In the genomic region with DNA sequence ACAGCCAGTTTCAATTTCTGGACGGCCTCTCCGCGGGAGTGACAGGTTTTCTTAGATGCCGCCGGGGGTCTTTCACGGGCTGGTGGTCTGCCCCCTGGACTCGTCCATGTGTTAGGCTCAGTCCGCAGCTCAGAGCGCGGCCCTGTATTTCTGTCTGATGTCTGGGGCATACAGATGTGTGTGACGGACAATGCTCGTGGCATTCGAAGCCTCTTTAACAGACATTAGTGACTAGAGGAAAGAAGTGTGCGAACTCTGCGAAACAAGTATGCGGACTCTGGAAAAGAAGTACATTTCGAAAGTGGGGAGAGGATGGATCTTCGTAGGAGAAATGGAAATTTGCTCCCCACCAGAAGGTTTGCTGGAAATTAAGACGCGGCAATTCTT, we compare ENCODE assay signal across 8 cellular contexts. TPM values are rescaled to one million over a fixed set of nuclear protein-coding genes. Genes with fewer than 3 reads are reported as not detected.
A peak's percentile ranks its signal among the peaks of the same experiment; 100 is the strongest.
DNase-seq lines count a peak whose midpoint lies in the region; ATAC-seq, FAIRE-seq and TF ChIP-seq lines count a peak whose summit lies in the region.

No MANE protein-coding gene starts in this region.

- H3K9ac ChIP-seq in HUES6 (ENCODE audit: low read length) (peak overlapping the region; percentile 40), astrocyte (ENCODE audit: low read length) (peak overlapping the region; percentile 81), iPS-20b (ENCODE audit: low read depth, low read length) (peak overlapping the region; percentile 90; the same call in 1 of the 2 replicates)

- H4K20me1 ChIP-seq in astrocyte (ENCODE audit: insufficient read depth, low read length), result peaks cover 25% of the 10 kb centered on the region

- peak overlapping the region; percentile 91 for H3K4me3 Mint-ChIP-seq in astrocyte (ENCODE audit: unreplicated experiment)
- H3K4me3 Mint-ChIP-seq in stimulated activated naive CD8-positive, alpha-beta T cell treated with anti-CD3 and anti-CD28 coated beads, Interleukin-15, Interleukin-2, amounts not matched to agents 100 ng/mL and 50 ng/mL, for 24 hours, result peak overlapping the region; percentile 86

- no peak overlapping the region for H3K27ac ChIP-seq in HUES6 (ENCODE audit: low read depth, low read length)
- H3K27ac ChIP-seq in astrocyte (ENCODE audit: low read depth, low read length), result peak overlapping the region; percentile 67
- H3K27ac ChIP-seq in iPS-20b (ENCODE audit: low read length), result no peak overlapping the region

- no peaks in the 10 kb centered on the region for H3K4me1 Mint-ChIP-seq in astrocyte (ENCODE audit: low read depth, unreplicated experiment)
- H3K4me1 Mint-ChIP-seq in stimulated activated naive CD8-positive, alpha-beta T cell treated with anti-CD3 and anti-CD28 coated beads, Interleukin-15, Interleukin-2, amounts not matched to agents 100 ng/mL and 50 ng/mL, for 24 hours (ENCODE audit: low read depth), result peaks cover 25% of the 10 kb centered on the region

- H3K4me3 ChIP-seq in BE2C (ENCODE audit: low read depth, low read length), result peak overlapping the region; percentile 91
- peak overlapping the region; percentile 75 for H3K4me3 ChIP-seq in HUES6 (ENCODE audit: low read depth, low read length)
- H3K4me3 ChIP-seq in astrocyte (ENCODE audit: insufficient read depth, low read depth, low read length), result peak overlapping the region; percentile 81
- peak overlapping the region; percentile 92 for H3K4me3 ChIP-seq in iPS-20b (ENCODE audit: low read length)

- H3K9me3 ChIP-seq in BE2C (no peaks in the 10 kb centered on the region), HUES6 (ENCODE audit: control insufficient read depth, insufficient read depth, low read depth, low read length) (no peaks in the 10 kb centered on the region), astrocyte (ENCODE audit: insufficient read depth, low read depth, low read length) (no peaks in the 10 kb centered on the region), iPS-20b (ENCODE audit: insufficient read depth, low read depth, low read length) (no peaks in the 10 kb centered on the region)

- DNase-seq in BE2C (peak; percentile 45), astrocyte (ENCODE audit: low read depth) (no peak), cerebellar cortex (ENCODE audit: low spot score) (no peak)

- TF ChIP-seq CTCF in BE2C (IDR thresholded peaks at IDR 0.05; ENCODE audit: low read depth, low read length) (no peak), astrocyte (IDR thresholded peaks at IDR 0.05; ENCODE audit: insufficient read depth, low read depth, low read length) (no peak)

- H3K4me1 ChIP-seq in BE2C, result peaks cover 1% of the 10 kb centered on the region
- H3K4me1 ChIP-seq in HUES6 (ENCODE audit: control insufficient read depth, insufficient read depth, low read length), result peaks cover 10% of the 10 kb centered on the region
- H3K4me1 ChIP-seq in astrocyte (ENCODE audit: insufficient read depth, low read length), result peaks cover 6% of the 10 kb centered on the region
- H3K4me1 ChIP-seq in iPS-20b (ENCODE audit: insufficient read depth, low read length), result peaks cover 6% of the 10 kb centered on the region

- H3K36me3 ChIP-seq in BE2C, result no peaks in the 10 kb centered on the region
- H3K36me3 ChIP-seq in HUES6 (ENCODE audit: control insufficient read depth, insufficient read depth, low read length), result no peaks in the 10 kb centered on the region
- no peaks in the 10 kb centered on the region for H3K36me3 ChIP-seq in astrocyte (ENCODE audit: insufficient read depth, low read length)
- no peaks in the 10 kb centered on the region for H3K36me3 ChIP-seq in iPS-20b (ENCODE audit: insufficient read depth, low read depth, low read length)

- no peaks in the 10 kb centered on the region for H3K36me3 Mint-ChIP-seq in astrocyte (ENCODE audit: low read depth, unreplicated experiment)
- peaks cover 9% of the 10 kb centered on the region for H3K36me3 Mint-ChIP-seq in stimulated activated naive CD8-positive, alpha-beta T cell treated with anti-CD3 and anti-CD28 coated beads, Interleukin-15, Interleukin-2, amounts not matched to agents 100 ng/mL and 50 ng/mL, for 24 hours (ENCODE audit: low read depth)

- peaks cover 2% of the 10 kb centered on the region for H3K27me3 Mint-ChIP-seq in astrocyte (ENCODE audit: low read depth, unreplicated experiment)
- H3K27me3 Mint-ChIP-seq in stimulated activated naive CD8-positive, alpha-beta T cell treated with anti-CD3 and anti-CD28 coated beads, Interleukin-15, Interleukin-2, amounts not matched to agents 100 ng/mL and 50 ng/mL, for 24 hours, result no peaks in the 10 kb centered on the region

- no peaks in the 10 kb centered on the region for H3K9me3 Mint-ChIP-seq in astrocyte (ENCODE audit: unreplicated experiment)
- no peaks in the 10 kb centered on the region for H3K9me3 Mint-ChIP-seq in stimulated activated naive CD8-positive, alpha-beta T cell treated with anti-CD3 and anti-CD28 coated beads, Interleukin-15, Interleukin-2, amounts not matched to agents 100 ng/mL and 50 ng/mL, for 24 hours

- ATAC-seq in HG03565 (IDR thresholded peaks at IDR 0.05; ENCODE audit: unreplicated experiment), result no peak
- no peak for ATAC-seq in HG03108 (IDR thresholded peaks at IDR 0.05; ENCODE audit: unreplicated experiment)

- H3K79me2 ChIP-seq in astrocyte (ENCODE audit: insufficient read depth, low read length), result peaks cover 34% of the 10 kb centered on the region

- no peak overlapping the region for H3K27ac Mint-ChIP-seq in astrocyte (ENCODE audit: unreplicated experiment)
- peak overlapping the region; percentile 86 for H3K27ac Mint-ChIP-seq in stimulated activated naive CD8-positive, alpha-beta T cell treated with anti-CD3 and anti-CD28 coated beads, Interleukin-15, Interleukin-2, amounts not matched to agents 100 ng/mL and 50 ng/mL, for 24 hours

- no peak for FAIRE-seq in astrocyte (lab: Jason Lieb, UNC)

- peak overlapping the region; percentile 88 for H2AFZ ChIP-seq in astrocyte (ENCODE audit: low read depth, low read length)

- H3K4me2 ChIP-seq in astrocyte (ENCODE audit: low read length), result peak overlapping the region; percentile 97

- H3K27me3 ChIP-seq in BE2C (no peaks in the 10 kb centered on the region), HUES6 (ENCODE audit: control insufficient read depth, insufficient read depth, low read length) (peaks cover 23% of the 10 kb centered on the region), astrocyte (ENCODE audit: insufficient read depth, low read length) (no peaks in the 10 kb centered on the region), iPS-20b (ENCODE audit: insufficient read depth, low read length) (peaks cover 24% of the 10 kb centered on the region)

RNA-seq across cellular contexts. Expression of gene DCUN1D4, which starts 0.8 kb away (rescaled TPM):
- 25.6 TPM for polyA plus RNA-seq in BE2C (2012; ENCODE audit: insufficient read depth, insufficient read length, low read depth)
- 57.4 and 59.0 TPM in 2 replicates for total RNA-seq in astrocyte

Comparison
In these comparisons a context has a peak if more than half of its experiments do, and no peak if none do; other contexts are left out.
1. H3K9ac ChIP-seq: peak in every context shown above with its lines; median percentile 90 in iPS-20b; 81 in astrocyte; 40 in HUES6.